In genomic region chr15:67923647-67923971, GRCh38 we compare ENCODE assay signal across 1 cellular context.
TF ChIP-seq lines count a peak whose summit lies in the region.

No MANE protein-coding gene starts in this region.

TF ChIP-seq in WTC11, 78 proteins besides CTCF, POLR2A, EP300 and RAD21 (continued from another document):
- TF ChIP-seq HMGXB4 (CRISPR knock-in tag; IDR thresholded peaks at IDR 0.05) (no peak), GABPB1 (CRISPR knock-in tag; IDR thresholded peaks at IDR 0.05) (no peak), AFF4 (CRISPR knock-in tag; IDR thresholded peaks at IDR 0.05; ENCODE audit: borderline replicate concordance) (no peak), GRHL2 (CRISPR knock-in tag; IDR thresholded peaks at IDR 0.05; ENCODE audit: insufficient replicate concordance, severe bottlenecking) (no peak), SOX15 (CRISPR knock-in tag; IDR thresholded peaks at IDR 0.05) (no peak), CDX4 (CRISPR knock-in tag; IDR thresholded peaks at IDR 0.05; ENCODE audit: borderline replicate concordance) (no peak), NFYB (CRISPR knock-in tag; conservative IDR thresholded peaks at IDR 0.05; ENCODE audit: low read depth) (no peak), GTF2I (CRISPR knock-in tag; conservative IDR thresholded peaks at IDR 0.05) (no peak), FOXJ3 (CRISPR knock-in tag; IDR thresholded peaks at IDR 0.05; ENCODE audit: borderline replicate concordance) (no peak), ZNF512 (CRISPR knock-in tag; IDR thresholded peaks at IDR 0.05; ENCODE audit: borderline replicate concordance) (no peak), CREB1 (CRISPR knock-in tag; IDR thresholded peaks at IDR 0.05) (no peak)
TF ChIP-seq in WTC11: peak in this region for 0.
